13 cellular contexts compared by ENCODE assay signal in genomic region chr11:11659567-11660341, GRCh38. TPM values are rescaled to one million over a fixed set of nuclear protein-coding genes. Genes with fewer than 3 reads are reported as not detected.
DNase-seq lines count a peak whose midpoint lies in the region; ATAC-seq and TF ChIP-seq lines count a peak whose summit lies in the region.
"Had no signal": no experiment of that assay in that cellular context is flagged by ENCODE, and none has a peak within 500 bp of the region (broad histone marks: within the 10 kb centered on the region; RNA-seq: fewer than 3 reads in every experiment).

No MANE protein-coding gene starts in this region.

- H3K27ac ChIP-seq in foreskin keratinocyte = no peak overlapping the region

- no peak overlapping the region for H3K4me3 ChIP-seq in HFF-Myc (replicated peaks; ENCODE audit: low read depth, low read length)

- DNase-seq in DMS 273 treated with DMSO at 0.1 percent for 48 hours (lab: John Stamatoyannopoulos, UW) = peak; percentile 35
- no peak for DNase-seq in HFF-Myc (ENCODE audit: extremely low read depth, low read depth)
- DNase-seq in foreskin keratinocyte = peak in 1 of 2 donors; percentile 11
- DNase-seq in cortex of kidney (lab: John Stamatoyannopoulos, UW) = no peak
- DNase-seq in GM13977 (ENCODE audit: low spot score) = no peak
- no peak for DNase-seq in activated T-cell treated with anti-CD3 and anti-CD28 coated beads for 4 hours
- DNase-seq: activated CD8-positive, alpha-beta memory T cell treated with anti-CD3 and anti-CD28 coated beads, Interleukin-2, amount 10 ng/mL, durations not matched to agents 7 days and 5 days; HCEC 1CT; IMR-90; NCI-H2227 treated with DMSO at 0.1 percent for 48 hours; RPMI8226 had no signal

- peak; percentile 40; the same call in 1 of the 3 replicates for ATAC-seq in SK-N-SH treated with all-trans-retinoic acid at 6 μM for 48 hours
- no peak for ATAC-seq in foreskin keratinocyte
- ATAC-seq in GM19023 (IDR thresholded peaks at IDR 0.05; ENCODE audit: unreplicated experiment) = no peak
- ATAC-seq: activated CD8-positive, alpha-beta memory T cell treated with anti-CD3 and anti-CD28 coated beads, Interleukin-2, amount 10 ng/mL, durations not matched to agents 7 days and 5 days had no signal

- H3K4me1 ChIP-seq in foreskin keratinocyte = no peaks in the 10 kb centered on the region

- in situ Hi-C loops in GM13977 (cut with MboI; ENCODE audit: low pct_unique_long_range_greater_than_20kb, low sequenced_read_pairs, unreplicated experiment) = no loop called here

- TF ChIP-seq CTCF in HFF-Myc (IDR thresholded peaks at IDR 0.05; ENCODE audit: low read depth, low read length, missing control alignments) = peak; percentile 19
- peak; percentile 23 for TF ChIP-seq CTCF in foreskin keratinocyte (conservative IDR thresholded peaks at IDR 0.05)
- no peak for TF ChIP-seq CTCF in GM13977 (IDR thresholded peaks at IDR 0.05; ENCODE audit: extremely low read depth, insufficient read depth, missing control alignments)

- H3K27me3 ChIP-seq in foreskin keratinocyte = peaks cover 55% of the 10 kb centered on the region

TF ChIP-seq in SK-N-SH treated with all-trans-retinoic acid at 6 μM for 48 hours, 23 proteins besides CTCF, POLR2A, EP300 and RAD21:
- TF ChIP-seq ZC3H10 (CRISPR knock-in tag; IDR thresholded peaks at IDR 0.05) = no peak
- TF ChIP-seq CSRNP3 (CRISPR knock-in tag; IDR thresholded peaks at IDR 0.05) = no peak

RNA-seq across cellular contexts. Expression of gene GALNT18, which starts 37.9 kb away (rescaled TPM):
- 35.1 and 36.0 TPM in 2 replicates for total RNA-seq in foreskin keratinocyte
- polyA plus RNA-seq in foreskin keratinocyte = 28.1 and 30.2 TPM in 2 replicates
